ENCODE assay signal across 11 cellular contexts in the genomic region with DNA sequence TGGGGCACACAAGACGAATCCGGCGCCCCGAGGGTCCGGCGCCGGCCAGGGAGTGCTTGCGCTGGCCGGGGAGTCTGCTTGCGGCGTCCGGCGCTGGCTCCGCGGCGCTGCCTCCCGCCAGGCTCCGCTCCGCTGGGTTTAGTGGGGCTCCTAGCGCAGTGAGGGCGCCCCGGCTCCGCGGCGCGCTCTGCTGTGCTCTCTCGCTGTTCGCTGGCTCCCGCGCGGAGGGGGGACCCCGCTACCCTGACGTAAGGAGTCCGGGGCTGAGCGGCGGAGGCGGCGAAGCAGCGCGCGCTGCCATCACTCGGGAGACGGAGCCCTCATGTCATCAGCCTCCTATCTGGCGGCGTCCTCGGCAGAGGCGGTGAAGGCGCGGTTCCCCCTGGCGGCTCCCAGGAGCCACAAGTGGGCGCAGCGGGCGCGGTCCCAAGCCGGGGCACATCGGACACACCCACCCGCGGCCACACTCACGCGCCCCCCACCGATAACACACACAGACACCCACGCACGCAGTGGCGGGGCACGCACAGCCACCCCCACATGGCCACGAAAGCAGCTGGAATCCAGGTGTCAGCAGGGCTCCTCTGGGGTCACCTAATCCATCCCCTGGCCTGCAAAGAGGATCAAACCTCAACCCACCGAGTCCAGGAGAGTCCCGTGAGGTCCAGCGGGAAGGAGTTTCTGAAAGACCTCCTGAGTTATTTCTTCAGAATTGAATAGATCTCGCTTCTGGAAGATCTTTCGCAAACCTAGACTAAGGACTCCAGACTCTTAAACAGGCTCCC. TPM values are rescaled to one million over a fixed set of nuclear protein-coding genes. Genes with fewer than 3 reads are reported as not detected.
DNase-seq lines count a peak whose midpoint lies in the region; FAIRE-seq and TF ChIP-seq lines count a peak whose summit lies in the region.
"Had no signal": no experiment of that assay in that cellular context is flagged by ENCODE, and none has a peak within 500 bp of the region (broad histone marks: within the 10 kb centered on the region; RNA-seq: fewer than 3 reads in every experiment).

C1QL2 (minus strand) TSS at position 189 of the 785 bp plus-strand sequence. CDS start 482 bp downstream, outside the sequence.

- H3K27ac ChIP-seq in endothelial cell of umbilical vein (ENCODE audit: insufficient read depth, low read depth, low read length): no peak within 1 kb of the TSS
- no peak within 1 kb of the TSS for H3K27ac ChIP-seq in effector memory CD4-positive, alpha-beta T cell (ENCODE audit: insufficient read depth, low read length, poor library complexity, severe bottlenecking)
- H3K27ac ChIP-seq: skin epidermis had no signal

- no peak within 1 kb of the TSS for H2AFZ ChIP-seq in endothelial cell of umbilical vein (ENCODE audit: low read depth, low read length)

- BruUV-seq in endothelial cell of umbilical vein (replicated peaks; lab: Mats Ljungman, UMichigan): no TSS peak

- H3K27me3 ChIP-seq in endothelial cell of umbilical vein (ENCODE audit: control insufficient read depth in 2 of 2, insufficient read depth in 2 of 2, low read length in 2 of 2): peaks cover 37 to 51% of the 10 kb centered on the region in 2 experiments
- peaks cover 12% of the 10 kb centered on the region for H3K27me3 ChIP-seq in effector memory CD4-positive, alpha-beta T cell (replicated peaks; ENCODE audit: control insufficient read depth, insufficient read depth, low read length, poor library complexity, severe bottlenecking)

- FAIRE-seq in endothelial cell of umbilical vein (lab: Jason Lieb, UNC): no peak

- intact Hi-C loops in endothelial cell of umbilical vein (cut with micrococcal nuclease): no loop called here

- no peak within 1 kb of the TSS for H3K27ac Mint-ChIP-seq in progenitor cell of endocrine pancreas

- CTCF ChIA-PET in endothelial cell of umbilical vein (lab: Charles Lee): interaction anchor here (1.3 kb wide), 1 partner anchor 10 kb away, joined by 4 read pairs; no protein-coding TSS in a partner anchor

- H3K4me3 Mint-ChIP-seq in progenitor cell of endocrine pancreas (ENCODE audit: low read depth): peak within 1 kb of the TSS; percentile 29

- H3K79me2 ChIP-seq in endothelial cell of umbilical vein (ENCODE audit: control insufficient read depth, insufficient read depth, low read length): no peaks in the 10 kb centered on the region

- H4K20me1 ChIP-seq in endothelial cell of umbilical vein (replicated peaks; ENCODE audit: control insufficient read depth, extremely low read depth, insufficient read depth, low read length): no peaks in the 10 kb centered on the region

- no peaks in the 10 kb centered on the region for H3K9me3 Mint-ChIP-seq in progenitor cell of endocrine pancreas (ENCODE audit: low read depth)

- no peak within 1 kb of the TSS for H3K9ac ChIP-seq in endothelial cell of umbilical vein (replicated peaks; ENCODE audit: extremely low read depth, insufficient read depth, low read length)

- no peak for TF ChIP-seq POLR2A in endothelial cell of umbilical vein (IDR thresholded peaks at IDR 0.05; ENCODE audit: low read depth, low read length)

- H3K36me3 Mint-ChIP-seq in progenitor cell of endocrine pancreas (ENCODE audit: insufficient read depth): no peaks in the 10 kb centered on the region

- H3K36me3 ChIP-seq in endothelial cell of umbilical vein (ENCODE audit: control insufficient read depth in 2 of 2, extremely low read depth in 1 of 2, insufficient read depth in 2 of 2, low read length in 2 of 2): no peaks in the 10 kb centered on the region
- H3K36me3 ChIP-seq in effector memory CD4-positive, alpha-beta T cell (ENCODE audit: control insufficient read depth, insufficient read depth, low read length): no peaks in the 10 kb centered on the region

- H3K4me1 Mint-ChIP-seq in progenitor cell of endocrine pancreas (ENCODE audit: low read depth): peaks cover 7% of the 10 kb centered on the region

- TF ChIP-seq CTCF in endothelial cell of umbilical vein (IDR thresholded peaks at IDR 0.05; ENCODE audit: extremely low read depth in 1 of 2, insufficient read depth in 1 of 2, low read depth in 1 of 2, low read length in 2 of 2) (no peak), progenitor cell of endocrine pancreas (IDR thresholded peaks at IDR 0.05; ENCODE audit: unreplicated experiment) (peak; percentile 40)

- peak; percentile 55 for DNase-seq in NCI-H82 (lab: John Stamatoyannopoulos, UW)
- no peak for DNase-seq in NCI-H82 treated with DMSO at 0.1 percent for 48 hours (lab: John Stamatoyannopoulos, UW; ENCODE audit: unreplicated experiment)
- DNase-seq in NCI-H2171 (lab: John Stamatoyannopoulos, UW): peak; percentile 60
- DNase-seq in endothelial cell of umbilical vein (ENCODE audit: low read depth, low spot score): no peak
- peak; percentile 14 for DNase-seq in progenitor cell of endocrine pancreas (ENCODE audit: low spot score, unreplicated experiment)
- no peak for DNase-seq in EL
- DNase-seq in effector memory CD4-positive, alpha-beta T cell: no peak
- DNase-seq in activated CD8-positive, alpha-beta memory T cell treated with anti-CD3 and anti-CD28 coated beads, Interleukin-2, amount 50 U/mL, for 48 hours: no peak
- DNase-seq: NCI-H226 had no signal

- H3K4me3 ChIP-seq in endothelial cell of umbilical vein (replicated peaks in 1 of 3; ENCODE audit: insufficient read depth in 1 of 3, low read depth in 1 of 3, low read length in 3 of 3): no peak within 1 kb of the TSS
- no peak within 1 kb of the TSS for H3K4me3 ChIP-seq in effector memory CD4-positive, alpha-beta T cell (ENCODE audit: insufficient read depth, low read depth, low read length, poor library complexity, severe bottlenecking)

- POLR2A ChIA-PET in endothelial cell of umbilical vein (lab: Charles Lee): no interaction called here

- peaks cover 88% of the 10 kb centered on the region for H3K27me3 Mint-ChIP-seq in progenitor cell of endocrine pancreas

- H3K9me3 ChIP-seq in endothelial cell of umbilical vein (replicated peaks; ENCODE audit: control insufficient read depth, insufficient read depth, low read length): no peaks in the 10 kb centered on the region
- no peaks in the 10 kb centered on the region for H3K9me3 ChIP-seq in effector memory CD4-positive, alpha-beta T cell (ENCODE audit: control insufficient read depth, low read length)

- dilution Hi-C loops in endothelial cell of umbilical vein (cut with MboI; ENCODE audit: extremely low pct_ligation_motif_present, low sequenced_read_pairs): no loop called here

- no peaks in the 10 kb centered on the region for H3K4me1 ChIP-seq in endothelial cell of umbilical vein (ENCODE audit: control insufficient read depth, extremely low read depth, insufficient read depth, low read length)
- no peaks in the 10 kb centered on the region for H3K4me1 ChIP-seq in effector memory CD4-positive, alpha-beta T cell (ENCODE audit: control insufficient read depth, insufficient read depth, low read length, poor library complexity, severe bottlenecking)

- no peak within 1 kb of the TSS for H3K4me2 ChIP-seq in endothelial cell of umbilical vein (ENCODE audit: insufficient read depth, low read length)

- H3K9me1 ChIP-seq in endothelial cell of umbilical vein (replicated peaks; ENCODE audit: control insufficient read depth, extremely low read depth, insufficient read depth, low read length): no peaks in the 10 kb centered on the region

TF ChIP-seq in endothelial cell of umbilical vein, 7 proteins besides CTCF, POLR2A, EP300 and RAD21:
- TF ChIP-seq JUN (IDR thresholded peaks at IDR 0.05; ENCODE audit: borderline replicate concordance, insufficient read depth, insufficient read length, low read depth) (no peak), GATA2 (IDR thresholded peaks at IDR 0.05; ENCODE audit: insufficient read depth, insufficient read length, low read depth, low read length) (no peak), EZH2 (IDR thresholded peaks at IDR 0.05; ENCODE audit: borderline replicate concordance, low read depth, low read length, severe bottlenecking) (peak; percentile 67), FOS (IDR thresholded peaks at IDR 0.05; ENCODE audit: borderline replicate concordance, insufficient read depth, low read length) (no peak)

RNA-seq across cellular contexts. Expression of gene C1QL2, which starts in this region (rescaled TPM):
- not detected in 2 replicates for total RNA-seq in endothelial cell of umbilical vein
- polyA plus RNA-seq in endothelial cell of umbilical vein: not detected in 2 replicates
- not detected in 2 replicates for polyA plus RNA-seq in endothelial cell of umbilical vein (2011; cell fraction: cytosol; rRNA removed)
- polyA plus RNA-seq in endothelial cell of umbilical vein (2011; cell fraction: nucleus; rRNA removed): not detected in 2 replicates
- not detected in 2 replicates for polyA plus RNA-seq in endothelial cell of umbilical vein (2012)
- not detected in 2 replicates for polyA minus RNA-seq in endothelial cell of umbilical vein
- not detected for polyA minus RNA-seq in endothelial cell of umbilical vein (2011; cell fraction: cytosol; rRNA and poly(A)+ RNA removed)
- not detected in 2 replicates for polyA minus RNA-seq in endothelial cell of umbilical vein (2011; cell fraction: nucleus; rRNA and poly(A)+ RNA removed)
- 0.14 and 0.24 TPM in 2 replicates for total RNA-seq in progenitor cell of endocrine pancreas
- total RNA-seq: lung microvascular endothelial cell had no signal

Comparison
In these comparisons a context has a peak if more than half of its experiments do, and no peak if none do; other contexts are left out.
1. DNase-seq: peak in NCI-H82 (single experiment) and NCI-H2171 (single experiment); none in NCI-H82 treated with DMSO at 0.1 percent for 48 hours (single experiment), endothelial cell of umbilical vein (single experiment), EL (single experiment), effector memory CD4-positive, alpha-beta T cell (0 of 3) and activated CD8-positive, alpha-beta memory T cell treated with anti-CD3 and anti-CD28 coated beads, Interleukin-2, amount 50 U/mL, for 48 hours (single experiment).
2. Peak in DNase-seq in progenitor cell of endocrine pancreas; RNA of the gene not detected or under 1 TPM.